In the genomic region with DNA sequence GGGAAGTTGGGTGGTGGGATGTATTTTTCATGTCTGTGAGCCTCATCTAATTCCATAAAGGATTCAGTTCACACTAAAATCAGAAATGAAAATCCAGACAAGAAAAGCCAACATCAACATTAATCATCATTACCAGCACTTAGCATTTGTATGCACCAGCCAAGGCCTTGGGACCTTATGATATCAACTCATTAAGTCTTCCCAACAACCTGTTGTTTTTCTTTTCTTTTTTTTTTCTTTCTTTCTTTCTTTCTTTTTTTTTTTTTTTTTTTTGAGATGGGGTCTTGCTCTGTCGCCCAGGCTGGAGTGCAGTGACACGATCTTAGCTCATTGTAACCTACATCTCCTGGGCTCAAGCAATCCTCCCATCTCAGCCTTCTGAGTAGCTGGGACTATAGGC, we compare ENCODE assay signal across 5 cellular contexts. TPM values are rescaled to one million over a fixed set of nuclear protein-coding genes. Genes with fewer than 3 reads are reported as not detected.
"Had no signal": no experiment of that assay in that cellular context is flagged by ENCODE, and none has a peak within 500 bp of the region (broad histone marks: within the 10 kb centered on the region; RNA-seq: fewer than 3 reads in every experiment).

No MANE protein-coding gene starts in this region.

RNA-seq across cellular contexts. Expression of a gene that starts 9.1 kb away (rescaled TPM):
- total RNA-seq: activated B cell treated with CpG ODN at 0.5 μM for 24 hours; activated CD8-positive, alpha-beta memory T cell treated with anti-CD3 and anti-CD28 coated beads for 36 hours; activated naive CD4-positive, alpha-beta T cell treated with anti-CD3 and anti-CD28 coated beads for 36 hours; activated naive CD4-positive, alpha-beta T cell treated with anti-CD3 and anti-CD28 coated beads, Interleukin-2, amount 50 U/mL, for 72 hours; activated T-helper 1 cell treated with anti-CD3 and anti-CD28 coated beads, Interleukin-12 subunit alpha, Interleukin-12 subunit beta, Interleukin-2, Interleukin-4 antibody, amounts not matched to agents 30 ng/mL and 10 ng/mL and 1 ng/mL, durations not matched to agents 14 hours and 24 hours and 36 hours had no signal
